Comparison of ENCODE assay signal across 2 cellular contexts in genomic region chr12:107864235-107864634, GRCh38.
TF ChIP-seq lines count a peak whose summit lies in the region.

No MANE protein-coding gene starts in this region.

TF ChIP-seq in H1, 55 proteins besides CTCF, POLR2A, EP300 and RAD21:
- TF ChIP-seq KDM4A (IDR thresholded peaks at IDR 0.05; ENCODE audit: low read depth, low read length, severe bottlenecking) (peak; percentile 87), EZH2 (IDR thresholded peaks at IDR 0.05; ENCODE audit: low read depth, low read length, severe bottlenecking) (peak; percentile 30), CBX8 (IDR thresholded peaks at IDR 0.05; ENCODE audit: borderline replicate concordance, low read depth, low read length) (no peak), SUZ12 (IDR thresholded peaks at IDR 0.05; ENCODE audit: low read length) (peak; percentile 63), CTBP2 (IDR thresholded peaks at IDR 0.05; ENCODE audit: borderline replicate concordance, insufficient read depth, insufficient read length, low read length) (no peak), GTF2F1 (IDR thresholded peaks at IDR 0.05; ENCODE audit: borderline replicate concordance, low read depth, low read length) (no peak), CREB1 (IDR thresholded peaks at IDR 0.05) (no peak), ZNF274 (IDR thresholded peaks at IDR 0.05; ENCODE audit: borderline replicate concordance, extremely low read depth, low read length) (no peak), FOSL1 (IDR thresholded peaks at IDR 0.05; ENCODE audit: insufficient read depth, low read depth, low read length) (no peak), HDAC6 (IDR thresholded peaks at IDR 0.05; ENCODE audit: low read depth, low read length) (no peak), E2F6 (IDR thresholded peaks at IDR 0.05) (peak; percentile 58), RFX5 (IDR thresholded peaks at IDR 0.05; ENCODE audit: borderline replicate concordance, low read depth, low read length) (no peak), ASH2L (IDR thresholded peaks at IDR 0.05; ENCODE audit: low read length) (peak; percentile 53), TBP (IDR thresholded peaks at IDR 0.05; ENCODE audit: low read depth, low read length) (peak; percentile 17; the same call in 1 of the 2 replicates), MAX (IDR thresholded peaks at IDR 0.05) (peak; percentile 29; the same call in 1 of the 2 replicates)

TF ChIP-seq in HepG2, 621 proteins besides CTCF, POLR2A, EP300 and RAD21:
- TF ChIP-seq ZNF775 (CRISPR knock-in tag; IDR thresholded peaks at IDR 0.05; ENCODE audit: borderline replicate concordance) (no peak), PCBP1 (IDR thresholded peaks at IDR 0.05; ENCODE audit: borderline replicate concordance, low read depth, low read length) (no peak), ZNF687 (CRISPR knock-in tag; IDR thresholded peaks at IDR 0.05) (0 out of 2 replicates have a peak, but pooled peaks have one; percentile 22), FOXO4 (CRISPR knock-in tag; conservative IDR thresholded peaks at IDR 0.05) (no peak), CHCHD3 (CRISPR knock-in tag; IDR thresholded peaks at IDR 0.05) (no peak), UBTF (CRISPR knock-in tag; IDR thresholded peaks at IDR 0.05) (peak; percentile 59), EZH2 (conservative IDR thresholded peaks at IDR 0.05; ENCODE audit: low read depth, low read length) (0 out of 2 replicates have a peak, but pooled peaks have one; percentile 39)
